In genomic region chr9:126819482-126819881, GRCh38 we compare ENCODE assay signal across 25 cellular contexts. TPM values are rescaled to one million over a fixed set of nuclear protein-coding genes. Genes with fewer than 3 reads are reported as not detected.
DNase-seq lines count a peak whose midpoint lies in the region; ATAC-seq and TF ChIP-seq lines count a peak whose summit lies in the region.
"Had no signal": no experiment of that assay in that cellular context is flagged by ENCODE, and none has a peak within 500 bp of the region (broad histone marks: within the 10 kb centered on the region; RNA-seq: fewer than 3 reads in every experiment).

No MANE protein-coding gene starts in this region.

- CTCF ChIA-PET in activated CD8-positive, alpha-beta T cell treated with anti-CD3 and anti-CD28 coated beads for 36 hours (lab: Charles Lee) = interaction anchor here (1.0 to 1.5 kb wide), 6 partner anchors 10 to 129 kb away, joined by 3 to 4 read pairs (median 4); no protein-coding TSS in a partner anchor
- CTCF ChIA-PET in activated CD8-positive, alpha-beta T cell treated with anti-CD3 and anti-CD28 coated beads, Interleukin-2, amount 10 ng/mL, durations not matched to agents 7 days and 5 days (lab: Charles Lee) = interaction anchor here (1.0 to 1.3 kb wide), 3 partner anchors 11 to 631 kb away, joined by 3 to 11 read pairs (median 3); partner anchors contain the start of gene RPL12

- WGBS in psoas muscle, 3 donors = 80 to 100% (median 82%) methylated on average over 1 of the region's 1 CpG

- H3K36me3 ChIP-seq in GM06990 (ENCODE audit: control insufficient read depth, insufficient read depth, low read length) (peaks cover 6% of the 10 kb centered on the region), psoas muscle (ENCODE audit: insufficient read depth in 1 of 2, low read depth in 1 of 2) (peaks cover 7 to 56% of the 10 kb centered on the region in 2 donors)

- no peak for TF ChIP-seq CTCF in activated CD8-positive, alpha-beta T cell treated with anti-CD3 and anti-CD28 coated beads for 36 hours (IDR thresholded peaks at IDR 0.05)
- TF ChIP-seq CTCF in GM06990 (IDR thresholded peaks at IDR 0.05; ENCODE audit: insufficient read depth, low read length, poor library complexity, severe bottlenecking) (no peak), psoas muscle (IDR thresholded peaks at IDR 0.05) (no peak)

- H3K27me3 Mint-ChIP-seq in activated CD8-positive, alpha-beta T cell treated with anti-CD3 and anti-CD28 coated beads for 36 hours = no peaks in the 10 kb centered on the region
- no peaks in the 10 kb centered on the region for H3K27me3 Mint-ChIP-seq in activated CD8-positive, alpha-beta T cell treated with anti-CD3 and anti-CD28 coated beads, Interleukin-2, amount 10 ng/mL, durations not matched to agents 7 days and 5 days (ENCODE audit: low read depth)
- no peaks in the 10 kb centered on the region for H3K27me3 Mint-ChIP-seq in T-helper 2 cell treated with Interferon-gamma antibody and Interleukin-4, amounts not matched to agents 5 μg/mL and 100 μg/mL, for 36 hours (ENCODE audit: low read depth)
- H3K27me3 Mint-ChIP-seq: naive B cell had no signal

- H3K4me1 ChIP-seq in psoas muscle = peaks cover 35% of the 10 kb centered on the region
- H3K4me1 ChIP-seq: BE2C, SJSA1, thyroid gland had no signal

- peaks cover 11% of the 10 kb centered on the region for H3K9me3 ChIP-seq in psoas muscle
- H3K9me3 ChIP-seq: thyroid gland had no signal

- peaks cover 68% of the 10 kb centered on the region for H3K36me3 Mint-ChIP-seq in activated CD8-positive, alpha-beta T cell treated with anti-CD3 and anti-CD28 coated beads for 36 hours (ENCODE audit: low read depth)
- peaks cover 77% of the 10 kb centered on the region for H3K36me3 Mint-ChIP-seq in activated CD8-positive, alpha-beta T cell treated with anti-CD3 and anti-CD28 coated beads, Interleukin-2, amount 10 ng/mL, durations not matched to agents 7 days and 5 days (ENCODE audit: low read depth)
- H3K36me3 Mint-ChIP-seq in T-helper 2 cell treated with Interferon-gamma antibody and Interleukin-4, amounts not matched to agents 5 μg/mL and 100 μg/mL, for 36 hours (ENCODE audit: low read depth) = peaks cover 74% of the 10 kb centered on the region

- H3K27ac ChIP-seq in psoas muscle = peak overlapping the region; percentile 21
- H3K27ac ChIP-seq: epithelial cell of prostate, SJSA1, stomach, thyroid gland had no signal

- H3K4me3 Mint-ChIP-seq in activated CD8-positive, alpha-beta T cell treated with anti-CD3 and anti-CD28 coated beads for 36 hours = no peak overlapping the region
- H3K4me3 Mint-ChIP-seq in activated CD8-positive, alpha-beta T cell treated with anti-CD3 and anti-CD28 coated beads, Interleukin-2, amount 10 ng/mL, durations not matched to agents 7 days and 5 days = no peak overlapping the region
- no peak overlapping the region for H3K4me3 Mint-ChIP-seq in T-helper 2 cell treated with Interferon-gamma antibody and Interleukin-4, amounts not matched to agents 5 μg/mL and 100 μg/mL, for 36 hours
- H3K4me3 Mint-ChIP-seq: mesothelial cell of epicardium, naive B cell had no signal

- H3K27me3 ChIP-seq in GM06990 (replicated peaks; ENCODE audit: control insufficient read depth, insufficient read depth, low read length) (no peaks in the 10 kb centered on the region), psoas muscle (ENCODE audit: insufficient read depth in 3 of 3, low read length in 2 of 3) (no peaks in the 10 kb centered on the region)
- H3K27me3 ChIP-seq: BE2C, SJSA1, stomach, thyroid gland had no signal

- DNase-seq in activated CD8-positive, alpha-beta T cell treated with anti-CD3 and anti-CD28 coated beads for 36 hours = no peak
- DNase-seq in activated CD8-positive, alpha-beta T cell treated with anti-CD3 and anti-CD28 coated beads, Interleukin-2, amount 10 ng/mL, durations not matched to agents 7 days and 5 days = no peak
- peak; percentile 35 for DNase-seq in GM06990 (ENCODE audit: extremely low read depth, insufficient read length)
- DNase-seq in T-helper 2 cell treated with Interferon-gamma antibody and Interleukin-4, amounts not matched to agents 5 μg/mL and 100 μg/mL, for 36 hours (ENCODE audit: low spot score) = no peak
- no peak for DNase-seq in psoas muscle
- no peak for DNase-seq in NCI-H1930 (lab: John Stamatoyannopoulos, UW)
- no peak for DNase-seq in Ammon's horn (ENCODE audit: low spot score)
- DNase-seq: activated gamma-delta T cell treated with Interleukin-2 at 50 U/mL for 16 hours, anterior cingulate cortex, BE2C, DMS53, islet precursor cell, KBM-7, left ventricle myocardium superior, naive B cell, NCI-H1105, NCI-H2029 treated with DMSO at 0.1 percent for 48 hours, NCI-H226, NCI-H748 treated with DMSO at 0.1 percent for 48 hours, stomach, thyroid gland had no signal

- H3K4me3 ChIP-seq in GM06990 (replicated peaks; ENCODE audit: low read depth, low read length) (no peak overlapping the region), psoas muscle (no peak overlapping the region)
- H3K4me3 ChIP-seq: SJSA1, stomach, thyroid gland had no signal

- peaks cover 22% of the 10 kb centered on the region for H3K9me3 Mint-ChIP-seq in activated CD8-positive, alpha-beta T cell treated with anti-CD3 and anti-CD28 coated beads for 36 hours
- H3K9me3 Mint-ChIP-seq in activated CD8-positive, alpha-beta T cell treated with anti-CD3 and anti-CD28 coated beads, Interleukin-2, amount 10 ng/mL, durations not matched to agents 7 days and 5 days (ENCODE audit: insufficient read depth) = peaks cover 26% of the 10 kb centered on the region
- H3K9me3 Mint-ChIP-seq in T-helper 2 cell treated with Interferon-gamma antibody and Interleukin-4, amounts not matched to agents 5 μg/mL and 100 μg/mL, for 36 hours = peaks cover 47% of the 10 kb centered on the region

- intact Hi-C loops in activated CD8-positive, alpha-beta T cell treated with anti-CD3 and anti-CD28 coated beads for 36 hours (cut with micrococcal nuclease) = no loop called here
- intact Hi-C loops in psoas muscle (cut with DNase I) = no loop called here

- POLR2A ChIA-PET in activated CD8-positive, alpha-beta T cell treated with anti-CD3 and anti-CD28 coated beads for 36 hours (lab: Charles Lee) = interaction anchor here (0.6 to 1.4 kb wide), 4 partner anchors 10 to 491 kb away, joined by 3 to 5 read pairs (median 4); partner anchors contain the start of gene ZBTB43
- POLR2A ChIA-PET in activated CD8-positive, alpha-beta T cell treated with anti-CD3 and anti-CD28 coated beads, Interleukin-2, amount 10 ng/mL, durations not matched to agents 7 days and 5 days (lab: Charles Lee) = interaction anchor here (1.3 to 1.9 kb wide), 2 partner anchors 12 to 14 kb away, joined by 3 to 8 read pairs; partner anchors contain the start of gene ZBTB43

- peak overlapping the region; percentile 77 for H3K27ac Mint-ChIP-seq in activated CD8-positive, alpha-beta T cell treated with anti-CD3 and anti-CD28 coated beads for 36 hours
- no peak overlapping the region for H3K27ac Mint-ChIP-seq in activated CD8-positive, alpha-beta T cell treated with anti-CD3 and anti-CD28 coated beads, Interleukin-2, amount 10 ng/mL, durations not matched to agents 7 days and 5 days
- H3K27ac Mint-ChIP-seq in T-helper 2 cell treated with Interferon-gamma antibody and Interleukin-4, amounts not matched to agents 5 μg/mL and 100 μg/mL, for 36 hours = peak overlapping the region; percentile 75
- H3K27ac Mint-ChIP-seq: mesothelial cell of epicardium, naive B cell had no signal

- H3K4me1 Mint-ChIP-seq in activated CD8-positive, alpha-beta T cell treated with anti-CD3 and anti-CD28 coated beads for 36 hours (ENCODE audit: low read depth) = peaks cover 33% of the 10 kb centered on the region
- peaks cover 18% of the 10 kb centered on the region for H3K4me1 Mint-ChIP-seq in activated CD8-positive, alpha-beta T cell treated with anti-CD3 and anti-CD28 coated beads, Interleukin-2, amount 10 ng/mL, durations not matched to agents 7 days and 5 days (ENCODE audit: low read depth)
- H3K4me1 Mint-ChIP-seq in T-helper 2 cell treated with Interferon-gamma antibody and Interleukin-4, amounts not matched to agents 5 μg/mL and 100 μg/mL, for 36 hours (ENCODE audit: low read depth) = peaks cover 14% of the 10 kb centered on the region
- H3K4me1 Mint-ChIP-seq: mesothelial cell of epicardium had no signal

- peak; percentile 77 for ATAC-seq in activated CD8-positive, alpha-beta T cell treated with anti-CD3 and anti-CD28 coated beads for 36 hours
- no peak for ATAC-seq in activated CD8-positive, alpha-beta T cell treated with anti-CD3 and anti-CD28 coated beads, Interleukin-2, amount 10 ng/mL, durations not matched to agents 7 days and 5 days
- ATAC-seq in psoas muscle (no peak), GM21526 (IDR thresholded peaks at IDR 0.05; ENCODE audit: low FRiP score, unreplicated experiment) (no peak)
- ATAC-seq: left ventricle myocardium superior had no signal

RNA-seq across cellular contexts. Expression of gene ZBTB43, which starts 14.6 kb away (rescaled TPM):
- 10 to 100 TPM; 14.3 to 21.1 TPM for total RNA-seq in activated CD8-positive, alpha-beta T cell treated with anti-CD3 and anti-CD28 coated beads for 36 hours
- 10 to 100 TPM; 13.6 to 19.1 TPM for total RNA-seq in activated CD8-positive, alpha-beta T cell treated with anti-CD3 and anti-CD28 coated beads, Interleukin-2, amount 10 ng/mL, durations not matched to agents 7 days and 5 days
- 10 to 100 TPM; 26.5 to 98.3 (median 76.6) TPM for total RNA-seq in psoas muscle
- 10 to 100 TPM; 19.5 to 48.2 (median 30.5) TPM for polyA plus RNA-seq in psoas muscle

RNA-seq across cellular contexts. Expression of gene ZBTB34, which starts 41.0 kb away (rescaled TPM):
- 1 to 10 TPM; 4.6 to 4.7 TPM for total RNA-seq in activated CD8-positive, alpha-beta T cell treated with anti-CD3 and anti-CD28 coated beads for 36 hours
- total RNA-seq in activated CD8-positive, alpha-beta T cell treated with anti-CD3 and anti-CD28 coated beads, Interleukin-2, amount 10 ng/mL, durations not matched to agents 7 days and 5 days = 1 to 10 TPM; 7.7 to 8.1 TPM
- total RNA-seq in psoas muscle = 1 to 10 TPM; 4.4 to 7.3 (median 5.5) TPM
- 1 to 10 TPM; 2.0 to 5.0 (median 2.1) TPM for polyA plus RNA-seq in psoas muscle
